13 cellular contexts compared by ENCODE assay signal in the genomic region with DNA sequence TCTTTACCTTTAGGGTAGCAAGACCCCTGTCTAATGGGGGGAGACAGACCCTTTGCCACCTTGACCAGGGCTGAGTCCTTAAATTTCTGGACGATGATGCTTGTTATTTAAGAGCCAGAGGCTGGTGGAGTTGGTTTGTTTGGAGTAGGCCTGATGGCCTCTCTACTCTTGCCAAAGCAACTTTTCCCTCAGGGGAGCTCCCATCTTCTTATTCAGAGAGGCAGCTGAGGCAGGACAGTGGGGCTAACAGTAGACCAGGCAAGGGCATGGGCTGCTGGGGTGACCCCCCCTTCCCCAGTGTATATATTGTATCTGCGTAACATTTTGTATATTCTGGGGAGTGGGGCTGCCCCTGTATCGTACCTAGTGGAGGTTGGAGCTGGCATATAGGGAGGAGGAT.
"Had no signal": no experiment of that assay in that cellular context is flagged by ENCODE, and none has a peak within 500 bp of the region (broad histone marks: within the 10 kb centered on the region; RNA-seq: fewer than 3 reads in every experiment).

No MANE protein-coding gene starts in this region.

- H3K27me3 Mint-ChIP-seq: stimulated activated naive CD8-positive, alpha-beta T cell treated with anti-CD3 and anti-CD28 coated beads, Interleukin-15, Interleukin-2, amounts not matched to agents 100 ng/mL and 50 ng/mL, for 24 hours had no signal

- H3K27ac ChIP-seq: brain microvascular endothelial cell, hepatocyte, left ventricle myocardium inferior, psoas muscle, thoracic aorta, uterus had no signal

- H3K9me3 Mint-ChIP-seq: nephron; stimulated activated effector memory CD8-positive, alpha-beta T cell treated with anti-CD3 and anti-CD28 coated beads, Interleukin-12 subunit alpha, Interleukin-12 subunit beta, amount 100 ng/mL, for 72 hours; stimulated activated naive CD8-positive, alpha-beta T cell treated with anti-CD3 and anti-CD28 coated beads, Interleukin-15, Interleukin-2, amounts not matched to agents 100 ng/mL and 50 ng/mL, for 24 hours had no signal

- H3K36me3 ChIP-seq: thoracic aorta, uterus had no signal

- H3K4me1 ChIP-seq: psoas muscle, uterus had no signal

- H3K9me3 ChIP-seq: gastroesophageal sphincter, left ventricle myocardium inferior, psoas muscle, sigmoid colon, thoracic aorta, uterus had no signal

- H3K4me3 ChIP-seq: gastroesophageal sphincter, hepatocyte, uterus had no signal

- H3K27ac Mint-ChIP-seq: nephron; stimulated activated effector memory CD8-positive, alpha-beta T cell treated with anti-CD3 and anti-CD28 coated beads, Interleukin-12 subunit alpha, Interleukin-12 subunit beta, amount 100 ng/mL, for 72 hours; stimulated activated naive CD8-positive, alpha-beta T cell treated with anti-CD3 and anti-CD28 coated beads, Interleukin-15, Interleukin-2, amounts not matched to agents 100 ng/mL and 50 ng/mL, for 24 hours; WTC11 had no signal

- DNase-seq: amniotic stem cell had no signal

- H3K27me3 ChIP-seq: brain microvascular endothelial cell, gastroesophageal sphincter, hepatocyte, sigmoid colon, uterus had no signal
